20 cellular contexts compared by ENCODE assay signal in genomic region chr2:82789886-82790276, GRCh38.
A peak's percentile ranks its signal among the peaks of the same experiment; 100 is the strongest.
DNase-seq lines count a peak whose midpoint lies in the region; ATAC-seq, FAIRE-seq and TF ChIP-seq lines count a peak whose summit lies in the region.
"Had no signal": no experiment of that assay in that cellular context is flagged by ENCODE, and none has a peak within 500 bp of the region (broad histone marks: within the 10 kb centered on the region; RNA-seq: fewer than 3 reads in every experiment).

No MANE protein-coding gene starts in this region.

- H3K9me3 ChIP-seq in SJSA1 (replicated peaks) (no peaks in the 10 kb centered on the region), neuronal stem cell (replicated peaks in 1 of 2; ENCODE audit: control insufficient read depth in 2 of 2, insufficient read depth in 1 of 2, low read depth in 1 of 2, low read length in 2 of 2) (no peaks in the 10 kb centered on the region)
- H3K9me3 ChIP-seq: BLaER1 treated with 17β-estradiol and CSF1 and Interleukin-3, amounts not matched to agents 10 nM and 100 nM; left ventricle myocardium inferior; SK-N-SH; stomach had no signal

- peaks cover 22% of the 10 kb centered on the region for H3K4me1 ChIP-seq in SJSA1 (replicated peaks)
- H3K4me1 ChIP-seq in neuronal stem cell (ENCODE audit: control insufficient read depth in 2 of 2, insufficient read depth in 1 of 2, low read depth in 1 of 2, low read length in 2 of 2), result peaks cover 1 to 5% of the 10 kb centered on the region in 2 donors
- H3K4me1 ChIP-seq: BLaER1 treated with 17β-estradiol and CSF1 and Interleukin-3, amounts not matched to agents 10 nM and 100 nM; left ventricle myocardium inferior; spleen; stomach had no signal

- no peak overlapping the region for H4K8ac ChIP-seq in neuronal stem cell (ENCODE audit: low read depth, low read length)

- H3K36me3 ChIP-seq in SJSA1 (no peaks in the 10 kb centered on the region), neuronal stem cell (replicated peaks in 1 of 2; ENCODE audit: control insufficient read depth in 2 of 2, insufficient read depth in 2 of 2, low read length in 2 of 2) (no peaks in the 10 kb centered on the region)
- H3K36me3 ChIP-seq: BLaER1 treated with 17β-estradiol and CSF1 and Interleukin-3, amounts not matched to agents 10 nM and 100 nM; cardiac muscle cell; left ventricle myocardium inferior; spleen; stomach had no signal

- H2BK12ac ChIP-seq in neuronal stem cell (ENCODE audit: low read length), result no peak overlapping the region

- H3K18ac ChIP-seq in neuronal stem cell (ENCODE audit: low read length), result no peak overlapping the region

- peak; percentile 15 for DNase-seq in ELR (ENCODE audit: low read depth)
- no peak for DNase-seq in SJSA1 (ENCODE audit: low read depth in 1 of 2, low spot score in 2 of 2)
- DNase-seq in fibroblast of the aortic adventitia (ENCODE audit: low read depth), result peak; percentile 13
- no peak for DNase-seq in neuronal stem cell (ENCODE audit: low spot score)
- no peak for DNase-seq in globus pallidus (ENCODE audit: low spot score)
- no peak for DNase-seq in urothelium cell line (ENCODE audit: low spot score)
- DNase-seq: activated CD4-positive, alpha-beta T cell treated with anti-CD3 and anti-CD28 coated beads, Interleukin-2, amount 50 U/mL, for 4 hours; activated gamma-delta T cell; glutamatergic neuron; left ventricle myocardium inferior; SK-N-SH; spleen; stimulated activated CD4-positive, alpha-beta T cell treated with anti-CD3 and anti-CD28 coated beads, Interleukin-4, amount 100 ng/mL, for 24 hours; stomach had no signal

- no CpG with 5 or more reads among the region's 2 CpGs for WGBS in neuronal stem cell (ENCODE audit: extremely low coverage in 2 of 2, insufficient read length in 2 of 2, insufficient replicate concordance in 1 of 2), 2 donors

- H2BK5ac ChIP-seq in neuronal stem cell (ENCODE audit: low read length), result no peak overlapping the region

- H4K91ac ChIP-seq in neuronal stem cell (ENCODE audit: low read depth, low read length, poor library complexity), result no peak overlapping the region

- peak overlapping the region; percentile 15 for H2AFZ ChIP-seq in neuronal stem cell (ENCODE audit: low read length)

- TF ChIP-seq CTCF in fibroblast of the aortic adventitia (IDR thresholded peaks at IDR 0.05; ENCODE audit: insufficient read depth, low read length), result no peak

- no peak overlapping the region for H3K14ac ChIP-seq in neuronal stem cell (ENCODE audit: low read length)

- H3K27ac ChIP-seq in SJSA1, result peak overlapping the region; percentile 61
- no peak overlapping the region for H3K27ac ChIP-seq in neuronal stem cell (replicated peaks; ENCODE audit: low read length)
- H3K27ac ChIP-seq: BLaER1 treated with 17β-estradiol and CSF1 and Interleukin-3, amounts not matched to agents 10 nM and 100 nM; cardiac muscle cell; left ventricle myocardium inferior; spleen; stomach had no signal

- H2BK120ac ChIP-seq in neuronal stem cell (ENCODE audit: low read depth, low read length), result no peak overlapping the region

- H3K4ac ChIP-seq in neuronal stem cell (ENCODE audit: low read length), result no peak overlapping the region

- H2AK5ac ChIP-seq in neuronal stem cell (ENCODE audit: low read depth, low read length), result no peak overlapping the region

- ATAC-seq in GM19324 (IDR thresholded peaks at IDR 0.05; ENCODE audit: low FRiP score, unreplicated experiment), result no peak
- ATAC-seq in HG02759 (IDR thresholded peaks at IDR 0.05; ENCODE audit: unreplicated experiment), result no peak
- ATAC-seq: WTC11 had no signal

- H3K27me3 ChIP-seq in SJSA1 (replicated peaks) (no peaks in the 10 kb centered on the region), neuronal stem cell (ENCODE audit: control insufficient read depth in 3 of 3, insufficient read depth in 3 of 3, low read depth in 1 of 3, low read length in 3 of 3) (no peaks in the 10 kb centered on the region)
- H3K27me3 ChIP-seq: BLaER1 treated with 17β-estradiol and CSF1 and Interleukin-3, amounts not matched to agents 10 nM and 100 nM; cardiac muscle cell; spleen; stomach had no signal

- FAIRE-seq in urothelium cell line (lab: Jason Lieb, UNC), result no peak
- FAIRE-seq: G401.6 had no signal

- H3K23ac ChIP-seq in neuronal stem cell (ENCODE audit: low read depth, low read length, poor library complexity), result no peak overlapping the region

- no peak overlapping the region for H3K4me2 ChIP-seq in neuronal stem cell (ENCODE audit: insufficient read depth, low read length, poor library complexity, severe bottlenecking)
- H3K4me2 ChIP-seq: BLaER1 treated with 17β-estradiol and CSF1 and Interleukin-3, amounts not matched to agents 10 nM and 100 nM; SK-N-SH had no signal

- no peak overlapping the region for H2BK15ac ChIP-seq in neuronal stem cell (ENCODE audit: low read length)

- no peaks in the 10 kb centered on the region for H3K79me1 ChIP-seq in neuronal stem cell (ENCODE audit: low read depth, low read length)

- no peak overlapping the region for H3K9ac ChIP-seq in neuronal stem cell (ENCODE audit: low read depth, low read length, poor library complexity)
- H3K9ac ChIP-seq: BLaER1 treated with 17β-estradiol and CSF1 and Interleukin-3, amounts not matched to agents 10 nM and 100 nM; SK-N-SH had no signal

- H3K4me3 ChIP-seq in SJSA1, result no peak overlapping the region
- H3K4me3 ChIP-seq in fibroblast of the aortic adventitia (ENCODE audit: low read depth, low read length), result no peak overlapping the region
- no peak overlapping the region for H3K4me3 ChIP-seq in neuronal stem cell (ENCODE audit: low read length in 2 of 2)
- H3K4me3 ChIP-seq: BLaER1 treated with 17β-estradiol and CSF1 and Interleukin-3, amounts not matched to agents 10 nM and 100 nM; cardiac muscle cell; left ventricle myocardium inferior; spleen; stomach had no signal

Comparison
In these comparisons a context has a peak if more than half of its experiments do, and no peak if none do; other contexts are left out.
1. DNase-seq: peak in ELR (single experiment) and fibroblast of the aortic adventitia (single experiment); none in SJSA1 (0 of 2), neuronal stem cell (single experiment), globus pallidus (single experiment) and urothelium cell line (single experiment).